Comparison of ENCODE assay signal across 9 cellular contexts in the genomic region with DNA sequence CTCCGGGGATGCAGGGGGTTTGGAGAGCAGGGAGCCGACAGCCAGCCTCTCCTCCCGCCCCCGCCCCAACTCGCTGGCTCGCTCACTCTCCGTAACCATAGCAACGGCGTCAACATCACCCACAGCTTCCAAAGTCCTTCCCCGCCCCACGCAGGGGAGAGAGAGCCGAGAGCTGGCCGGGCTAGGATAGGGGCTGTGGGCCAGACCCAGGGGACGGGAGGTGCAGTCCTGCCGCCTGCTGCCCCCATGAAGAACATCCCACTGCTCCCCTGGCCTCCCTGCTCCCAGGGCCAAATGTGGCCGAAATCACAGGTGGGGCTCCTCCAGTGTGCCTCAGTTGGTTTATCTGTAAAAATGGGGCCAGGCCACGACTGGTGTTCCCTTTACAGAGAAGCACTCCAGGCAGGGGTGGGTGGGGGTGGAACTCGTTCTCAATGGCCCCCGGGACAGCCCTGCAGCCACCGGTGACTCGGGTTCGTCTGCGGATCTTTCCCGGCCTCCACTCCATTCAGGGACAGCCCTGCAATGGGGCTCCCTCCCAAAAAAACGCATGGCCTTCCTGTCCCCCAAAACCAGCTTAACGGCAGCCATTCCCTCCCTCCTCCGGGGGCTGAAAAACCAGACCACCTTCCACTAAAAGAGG. TPM values are rescaled to one million over a fixed set of nuclear protein-coding genes. Genes with fewer than 3 reads are reported as not detected.
DNase-seq lines count a peak whose midpoint lies in the region; ATAC-seq, FAIRE-seq and TF ChIP-seq lines count a peak whose summit lies in the region.
"Had no signal": no experiment of that assay in that cellular context is flagged by ENCODE, and none has a peak within 500 bp of the region (broad histone marks: within the 10 kb centered on the region; RNA-seq: fewer than 3 reads in every experiment).

No MANE protein-coding gene starts in this region.

- DNase-seq in NCI-H748 (lab: John Stamatoyannopoulos, UW; ENCODE audit: unreplicated experiment) (peak; percentile 62), NCI-H748 treated with DMSO at 0.1 percent for 48 hours (lab: John Stamatoyannopoulos, UW) (no peak), PC-3 (no peak), astrocyte of the spinal cord (ENCODE audit: low read depth, low spot score) (peak; percentile 74), inferior parietal cortex (ENCODE audit: extremely low spot score) (peak; percentile 50), HTR-8/SVneo (ENCODE audit: insufficient read length, low spot score) (no peak)
- peak; percentile 55 for DNase-seq in stimulated activated naive CD4-positive, alpha-beta T cell treated with Interleukin-2 at 50 U/mL for 16 hours (lab: John Stamatoyannopoulos, UW)
- DNase-seq: activated naive CD8-positive, alpha-beta T cell treated with anti-CD3 and anti-CD28 coated beads, Interleukin-2, amount 10 ng/mL, durations not matched to agents 7 days and 5 days had no signal

- peak overlapping the region; percentile 95 for H3K4me2 ChIP-seq in PC-3 (ENCODE audit: low read length)

- CTCF ChIA-PET in PC-3 (lab: Charles Lee): interaction anchor here (0.6 kb wide), 1 partner anchor 566 kb away, joined by 6 read pairs; no protein-coding TSS in a partner anchor

- H3K4me3 ChIP-seq in PC-3 (ENCODE audit: low read length) (peak overlapping the region; percentile 94), astrocyte of the spinal cord (ENCODE audit: low read depth, low read length) (peak overlapping the region; percentile 86)

- TF ChIP-seq CTCF in PC-3 (conservative IDR thresholded peaks at IDR 0.05; ENCODE audit: low read depth, low read length) (no peak), astrocyte of the spinal cord (IDR thresholded peaks at IDR 0.05; ENCODE audit: low read depth, low read length) (no peak)

- H4K20me1 ChIP-seq in PC-3 (ENCODE audit: low read length): peaks cover 27% of the 10 kb centered on the region

- in situ Hi-C loops in astrocyte of the spinal cord (cut with HindIII; ENCODE audit: low sequenced_read_pairs): no loop called here

- POLR2A ChIA-PET in PC-3 (lab: Charles Lee; ENCODE audit: unreplicated experiment): no interaction called here

- intact Hi-C loops in PC-3 (cut with micrococcal nuclease): no loop called here

- no TSS peak for BruUV-seq in PC-3 (replicated peaks; lab: Mats Ljungman, UMichigan)

- no peaks in the 10 kb centered on the region for H3K9me3 ChIP-seq in PC-3 (ENCODE audit: low read length)

- H3K9me2 ChIP-seq in PC-3 (replicated peaks; ENCODE audit: low read length): no peaks in the 10 kb centered on the region

- ATAC-seq in PC-3 (no peak), HG03432 (IDR thresholded peaks at IDR 0.05; ENCODE audit: unreplicated experiment) (no peak)

- no peaks in the 10 kb centered on the region for H3K27me3 ChIP-seq in PC-3 (ENCODE audit: low read length)

- H3K27ac ChIP-seq in PC-3 (ENCODE audit: low read length): no peak overlapping the region

- H2AFZ ChIP-seq in PC-3 (ENCODE audit: low read length): no peak overlapping the region

- H3K36me3 ChIP-seq in PC-3 (ENCODE audit: low read depth, low read length): no peaks in the 10 kb centered on the region

- peaks cover 17% of the 10 kb centered on the region; the same call in 1 of the 2 replicates for H3K4me1 ChIP-seq in PC-3 (ENCODE audit: insufficient read depth, low read length)

- no peaks in the 10 kb centered on the region for H3F3A ChIP-seq in PC-3 (ENCODE audit: low read length, unreplicated experiment)

- no peak for FAIRE-seq in HTR-8/SVneo (lab: Jason Lieb, UNC)

- H3K79me2 ChIP-seq in PC-3 (ENCODE audit: low read length): peaks cover 72% of the 10 kb centered on the region

- H3K9ac ChIP-seq in PC-3 (ENCODE audit: low read length): no peak overlapping the region

RNA-seq across cellular contexts. Expression of a gene that starts 3.1 kb away (rescaled TPM):
- total RNA-seq in PC-3 (2014; rRNA removed): 15.1 and 20.9 TPM in 2 replicates

RNA-seq across cellular contexts. Expression of a gene that starts 12.0 kb away (rescaled TPM):
- total RNA-seq in PC-3 (2014; rRNA removed): 21.4 and 24.3 TPM in 2 replicates

RNA-seq across cellular contexts. Expression of a gene that starts 25.0 kb away (rescaled TPM):
- 101 and 102 TPM in 2 replicates for total RNA-seq in PC-3 (2014; rRNA removed)

RNA-seq across cellular contexts. Expression of a gene that starts 44.9 kb away (rescaled TPM):
- 8.4 and 10.3 TPM in 2 replicates for total RNA-seq in PC-3 (2014; rRNA removed)

RNA-seq across cellular contexts. Expression of a gene that starts 44.9 kb away (rescaled TPM):
- 61.5 and 73.7 TPM in 2 replicates for total RNA-seq in PC-3 (2014; rRNA removed)

Comparison
In these comparisons a context has a peak if more than half of its experiments do, and no peak if none do; other contexts are left out.
1. DNase-seq: peak in NCI-H748 (single experiment), astrocyte of the spinal cord (single experiment), inferior parietal cortex (single experiment) and stimulated activated naive CD4-positive, alpha-beta T cell treated with Interleukin-2 at 50 U/mL for 16 hours (single experiment); none in NCI-H748 treated with DMSO at 0.1 percent for 48 hours (single experiment), PC-3 (single experiment) and HTR-8/SVneo (single experiment).